ENCODE assay signal across 14 cellular contexts in the genomic region with DNA sequence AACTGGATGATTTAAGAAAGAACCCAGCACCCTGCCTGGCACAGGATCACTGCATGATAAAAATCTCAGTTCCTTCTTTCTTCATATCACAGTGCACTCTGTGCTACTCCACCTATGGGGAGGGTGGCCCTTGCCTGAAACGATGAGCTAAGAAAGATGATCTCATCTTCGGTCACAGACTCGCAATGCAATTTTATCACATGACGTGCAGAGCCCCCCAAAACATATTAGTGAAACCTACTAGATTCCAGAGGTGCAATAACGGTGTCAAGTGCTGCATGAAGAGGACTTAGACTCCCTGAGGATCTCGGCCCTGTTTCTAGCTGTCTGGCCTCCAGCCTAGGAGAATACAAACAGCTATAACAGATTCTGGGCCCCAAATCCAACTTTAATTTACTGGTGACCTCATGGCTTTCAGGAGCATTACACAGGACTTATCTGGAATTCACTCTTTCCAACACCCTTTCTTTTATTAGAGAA.
DNase-seq lines count a peak whose midpoint lies in the region; ATAC-seq and TF ChIP-seq lines count a peak whose summit lies in the region.
"Had no signal": no experiment of that assay in that cellular context is flagged by ENCODE, and none has a peak within 500 bp of the region (broad histone marks: within the 10 kb centered on the region; RNA-seq: fewer than 3 reads in every experiment).

No MANE protein-coding gene starts in this region.

- 63% methylated on average over 6 of the region's 6 CpGs for WGBS in esophagus muscularis mucosa
- 90 to 95% methylated on average over 6 of the region's 6 CpGs for WGBS in endodermal cell (ENCODE audit: insufficient coverage in 1 of 2, insufficient read length in 1 of 2), 2 experiments

- no peaks in the 10 kb centered on the region for H3K36me3 Mint-ChIP-seq in endodermal cell (ENCODE audit: low read depth)

- no peak overlapping the region for H3K4me3 Mint-ChIP-seq in endodermal cell
- H3K4me3 Mint-ChIP-seq: activated T-cell treated with anti-CD3 and anti-CD28 coated beads, Interleukin-2, amount 50 U/mL, for 4 hours had no signal

- peaks cover 0 to 92% (median 33%) of the 10 kb centered on the region in 11 experiments; a peak in 13 of 22 replicates for H3K36me3 ChIP-seq in BLaER1 treated with 17β-estradiol and CSF1 and Interleukin-3, amounts not matched to agents 10 nM and 100 nM
- H3K36me3 ChIP-seq in esophagus muscularis mucosa (no peaks in the 10 kb centered on the region), endodermal cell (ENCODE audit: control insufficient read depth, insufficient read depth, low read length) (no peaks in the 10 kb centered on the region), OCI-LY7 (ENCODE audit: insufficient read depth, low read length) (no peaks in the 10 kb centered on the region)

- no peaks in the 10 kb centered on the region for H3K9me3 ChIP-seq in BLaER1 treated with 17β-estradiol and CSF1 and Interleukin-3, amounts not matched to agents 10 nM and 100 nM (replicated peaks in 1 of 11)
- no peaks in the 10 kb centered on the region for H3K9me3 ChIP-seq in esophagus muscularis mucosa
- H3K9me3 ChIP-seq in endodermal cell (ENCODE audit: control insufficient read depth, low read length), result no peaks in the 10 kb centered on the region
- H3K9me3 ChIP-seq in OCI-LY7 (ENCODE audit: low read length), result no peaks in the 10 kb centered on the region

- ATAC-seq in GM19324 (IDR thresholded peaks at IDR 0.05; ENCODE audit: low FRiP score, unreplicated experiment), result peak; percentile 62
- ATAC-seq in HG03103 (IDR thresholded peaks at IDR 0.05; ENCODE audit: low read depth, unreplicated experiment), result peak; percentile 81
- ATAC-seq: activated T-cell treated with anti-CD3 and anti-CD28 coated beads, Interleukin-2, amount 50 U/mL, for 4 hours; left lobe of liver had no signal

- H3K27me3 ChIP-seq in BLaER1 treated with 17β-estradiol and CSF1 and Interleukin-3, amounts not matched to agents 10 nM and 100 nM, result no peaks in the 10 kb centered on the region
- H3K27me3 ChIP-seq in esophagus muscularis mucosa (no peaks in the 10 kb centered on the region), endodermal cell (ENCODE audit: control insufficient read depth, insufficient read depth, low read length, poor library complexity, severe bottlenecking) (no peaks in the 10 kb centered on the region)

- H3K79me2 ChIP-seq in OCI-LY7 (ENCODE audit: insufficient read depth, low read depth, low read length), result no peaks in the 10 kb centered on the region
- H3K79me2 ChIP-seq: parathyroid adenoma had no signal

- no peak overlapping the region for H2AFZ ChIP-seq in OCI-LY7 (ENCODE audit: low read length)
- H2AFZ ChIP-seq: parathyroid adenoma had no signal

- H3K27ac ChIP-seq in BLaER1 treated with 17β-estradiol and CSF1 and Interleukin-3, amounts not matched to agents 10 nM and 100 nM, result peak overlapping the region in 6 of 11 experiments; percentile 21 to 51 (median 39); a peak in 8 of 22 replicates
- H3K27ac ChIP-seq in esophagus muscularis mucosa (replicated peaks in 1 of 4) (peak overlapping the region in 3 of 4 donors; percentile 8 to 18 (median 14)), endodermal cell (ENCODE audit: low read depth, low read length) (no peak overlapping the region), OCI-LY7 (ENCODE audit: low read depth, low read length, poor library complexity, severe bottlenecking) (no peak overlapping the region)
- H3K27ac ChIP-seq: parathyroid adenoma had no signal

- no peak overlapping the region; a peak in 1 of 22 replicates for H3K9ac ChIP-seq in BLaER1 treated with 17β-estradiol and CSF1 and Interleukin-3, amounts not matched to agents 10 nM and 100 nM
- H3K9ac ChIP-seq in endodermal cell (ENCODE audit: extremely low read depth, low read length, poor library complexity, severe bottlenecking), result no peak overlapping the region
- H3K9ac ChIP-seq: parathyroid adenoma had no signal

- peak overlapping the region in 10 of 11 experiments; percentile 0 to 50 (median 22); a peak in 16 of 22 replicates for H3K4me2 ChIP-seq in BLaER1 treated with 17β-estradiol and CSF1 and Interleukin-3, amounts not matched to agents 10 nM and 100 nM
- H3K4me2 ChIP-seq in OCI-LY7 (ENCODE audit: low read length), result no peak overlapping the region

- CTCF ChIA-PET in OCI-LY7 (lab: Charles Lee; ENCODE audit: unreplicated experiment), result no interaction called here

- no peaks in the 10 kb centered on the region for H3K27me3 Mint-ChIP-seq in endodermal cell (ENCODE audit: insufficient read depth)

- TF ChIP-seq CTCF in esophagus muscularis mucosa (IDR thresholded peaks at IDR 0.05), result no peak
- TF ChIP-seq CTCF in endodermal cell (conservative IDR thresholded peaks at IDR 0.05), result no peak
- TF ChIP-seq CTCF in OCI-LY7 (conservative IDR thresholded peaks at IDR 0.05; ENCODE audit: low read length), result no peak

- no peak overlapping the region for H3K4me3 ChIP-seq in BLaER1 treated with 17β-estradiol and CSF1 and Interleukin-3, amounts not matched to agents 10 nM and 100 nM
- H3K4me3 ChIP-seq in esophagus muscularis mucosa (no peak overlapping the region), endodermal cell (ENCODE audit: low read length) (no peak overlapping the region), OCI-LY7 (ENCODE audit: low read depth, low read length, poor library complexity, severe bottlenecking) (no peak overlapping the region)

- POLR2A ChIA-PET in OCI-LY7 (lab: Charles Lee), result interaction anchor here (0.5 to 1.6 kb wide), 4 partner anchors 8 to 33 kb away, joined by 3 to 8 read pairs (median 5); no protein-coding TSS in a partner anchor

- peaks cover 8% of the 10 kb centered on the region for H3K4me1 Mint-ChIP-seq in endodermal cell

- DNase-seq in esophagus muscularis mucosa (ENCODE audit: extremely low spot score), result no peak
- DNase-seq in endodermal cell, result no peak
- DNase-seq in anterior cingulate cortex (lab: John Stamatoyannopoulos, UW), result no peak
- DNase-seq in OCI-LY7 (ENCODE audit: low spot score), result no peak
- no peak for DNase-seq in NCI-H2081 (lab: John Stamatoyannopoulos, UW)
- DNase-seq: activated T-cell treated with anti-CD3 and anti-CD28 coated beads, Interleukin-2, amount 50 U/mL, for 4 hours; AML-193; foreskin melanocyte; NCI-H748 treated with DMSO at 0.1 percent for 48 hours had no signal

- H4K20me1 ChIP-seq in BLaER1 treated with 17β-estradiol and CSF1 and Interleukin-3, amounts not matched to agents 10 nM and 100 nM, result peaks cover 0 to 100% (median 61%) of the 10 kb centered on the region in 11 experiments; a peak in 14 of 22 replicates
- no peaks in the 10 kb centered on the region for H4K20me1 ChIP-seq in OCI-LY7 (ENCODE audit: insufficient read depth, low read length)

- no peaks in the 10 kb centered on the region for H3K9me2 ChIP-seq in OCI-LY7 (ENCODE audit: insufficient read depth, low read length)

- H3K4me1 ChIP-seq in BLaER1 treated with 17β-estradiol and CSF1 and Interleukin-3, amounts not matched to agents 10 nM and 100 nM, result peaks cover 39 to 94% (median 79%) of the 10 kb centered on the region in 10 experiments
- H3K4me1 ChIP-seq in esophagus muscularis mucosa (peaks cover 8 to 39% (median 25%) of the 10 kb centered on the region in 4 donors), endodermal cell (ENCODE audit: control insufficient read depth, insufficient read depth, low read length) (no peaks in the 10 kb centered on the region), OCI-LY7 (ENCODE audit: insufficient read depth, low read length, poor library complexity, severe bottlenecking) (no peaks in the 10 kb centered on the region)
- H3K4me1 ChIP-seq: parathyroid adenoma had no signal

- no peak for TF ChIP-seq EP300 in esophagus muscularis mucosa (IDR thresholded peaks at IDR 0.05)

- no peak overlapping the region for H3K27ac Mint-ChIP-seq in endodermal cell

- intact Hi-C loops in esophagus muscularis mucosa (cut with DNase I), result no loop called here
- intact Hi-C loops in OCI-LY7 (cut with micrococcal nuclease; ENCODE audit: unreplicated experiment), result no loop called here

- BruUV-seq in OCI-LY7 (replicated peaks; lab: Mats Ljungman, UMichigan), result no TSS peak

- H3K9me3 Mint-ChIP-seq in endodermal cell, result no peaks in the 10 kb centered on the region
- H3K9me3 Mint-ChIP-seq: activated T-cell treated with anti-CD3 and anti-CD28 coated beads, Interleukin-2, amount 50 U/mL, for 4 hours had no signal

- no peak for TF ChIP-seq POLR2A in esophagus muscularis mucosa (IDR thresholded peaks at IDR 0.05; ENCODE audit: low read depth)

Comparison
In these comparisons a context has a peak if more than half of its experiments do, and no peak if none do; other contexts are left out.
1. H3K27ac ChIP-seq: peak in BLaER1 treated with 17β-estradiol and CSF1 and Interleukin-3, amounts not matched to agents 10 nM and 100 nM (6 of 11) and esophagus muscularis mucosa (3 of 4); none in endodermal cell (single experiment) and OCI-LY7 (single experiment).